ENCODE assay signal across 9 cellular contexts in genomic region chr1:26215246-26215645, GRCh38. TPM values are rescaled to one million over a fixed set of nuclear protein-coding genes. Genes with fewer than 3 reads are reported as not detected.
"Had no signal": no experiment of that assay in that cellular context is flagged by ENCODE, and none has a peak within 500 bp of the region (broad histone marks: within the 10 kb centered on the region; RNA-seq: fewer than 3 reads in every experiment).

No MANE protein-coding gene starts in this region.

- DNase-seq: H7, KBM-7 had no signal

- H3K4me1 Mint-ChIP-seq: IgD-negative memory B cell had no signal

- H3K9me3 ChIP-seq: HAP-1 had no signal

- H3K36me3 Mint-ChIP-seq: IgD-negative memory B cell had no signal

- H3K4me3 Mint-ChIP-seq: GM23338, IgD-negative memory B cell had no signal

- H3K9me3 Mint-ChIP-seq: GM23338, IgD-negative memory B cell had no signal

- H3K4me2 ChIP-seq: GM23338, KMS-11 had no signal

- H3K9ac ChIP-seq: KMS-11 had no signal

- H3K27ac Mint-ChIP-seq: GM23338, IgD-negative memory B cell had no signal

- ATAC-seq: GM23338, HCT116 had no signal

- H3K27ac ChIP-seq: KMS-11 had no signal

- H3K4me3 ChIP-seq: GM23338, HAP-1 had no signal

- H3K36me3 ChIP-seq: HAP-1 had no signal

RNA-seq across cellular contexts. Expression of gene CATSPER4, which starts 24.8 kb away (rescaled TPM):
- total RNA-seq: GM23338, H4, HT-29 had no signal
- polyA plus RNA-seq: IgD-negative memory B cell had no signal

RNA-seq across cellular contexts. Expression of gene CNKSR1, which starts 38.0 kb away (rescaled TPM):
- total RNA-seq: H4 had no signal

RNA-seq across cellular contexts. Expression of gene ZNF593OS, which starts 43.6 kb away (rescaled TPM):
- total RNA-seq: GM23338, H4, H7 had no signal
